In the genomic region with DNA sequence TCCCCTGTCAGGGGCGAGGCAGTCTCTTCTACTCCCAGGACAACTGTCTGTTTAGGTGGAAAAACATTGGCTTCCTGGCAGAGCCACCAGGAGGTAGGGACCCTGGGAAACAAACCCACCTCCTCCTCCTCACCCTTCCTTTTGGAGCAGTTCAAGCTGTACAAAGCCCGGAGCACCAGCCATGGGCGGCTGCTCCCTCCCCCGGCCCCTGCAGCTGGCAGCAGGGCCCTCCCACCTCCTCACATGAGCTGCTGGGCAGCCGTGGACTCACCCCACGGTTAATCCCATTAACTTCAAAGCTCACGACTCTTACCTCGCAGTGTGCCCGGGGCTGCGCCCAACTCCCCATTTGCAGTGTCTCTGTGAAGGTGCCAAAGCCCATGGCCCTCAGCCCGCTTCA, we compare ENCODE assay signal across 1 cellular context.
TF ChIP-seq lines count a peak whose summit lies in the region.

No MANE protein-coding gene starts in this region.

TF ChIP-seq in H1, 55 proteins besides CTCF, POLR2A, EP300 and RAD21 (continued from another document):
- TF ChIP-seq ASH2L (IDR thresholded peaks at IDR 0.05; ENCODE audit: low read length) (no peak), HDAC2 (IDR thresholded peaks at IDR 0.05; ENCODE audit: borderline replicate concordance in 1 of 2, low read depth in 2 of 2, low read length in 2 of 2) (no peak), CBX5 (IDR thresholded peaks at IDR 0.05; ENCODE audit: low read depth, low read length) (no peak), RXRA (IDR thresholded peaks at IDR 0.05; ENCODE audit: insufficient read depth, low read depth, low read length) (no peak), SUZ12 (IDR thresholded peaks at IDR 0.05; ENCODE audit: low read length) (no peak), PHF8 (conservative IDR thresholded peaks at IDR 0.05; ENCODE audit: low read depth, low read length) (no peak), TAF7 (optimal IDR thresholded peaks at IDR 0.05; ENCODE audit: borderline replicate concordance, low read depth, low read length) (no peak), BRCA1 (IDR thresholded peaks at IDR 0.05; ENCODE audit: low read depth, low read length) (no peak), ATF3 (IDR thresholded peaks at IDR 0.05; ENCODE audit: insufficient read depth, low read depth, low read length) (no peak), E2F6 (IDR thresholded peaks at IDR 0.05) (no peak), TEAD4 (IDR thresholded peaks at IDR 0.05; ENCODE audit: low read depth, low read length) (no peak)
TF ChIP-seq in H1: peak in this region for 0.
